In genomic region chr3:177136715-177137114, GRCh38 we compare ENCODE assay signal across 21 cellular contexts.
DNase-seq lines count a peak whose midpoint lies in the region; ATAC-seq and TF ChIP-seq lines count a peak whose summit lies in the region.
"Had no signal": no experiment of that assay in that cellular context is flagged by ENCODE, and none has a peak within 500 bp of the region (broad histone marks: within the 10 kb centered on the region; RNA-seq: fewer than 3 reads in every experiment).

No MANE protein-coding gene starts in this region.

- BruUV-seq in Calu3 (replicated peaks; lab: Mats Ljungman, UMichigan): no TSS peak

- H3K27me3 ChIP-seq in colonic mucosa: no peaks in the 10 kb centered on the region
- H3K27me3 ChIP-seq in osteoblast (ENCODE audit: insufficient read depth, low read length): no peaks in the 10 kb centered on the region

- peaks cover 82% of the 10 kb centered on the region for H4K20me1 ChIP-seq in osteoblast (ENCODE audit: insufficient read depth, low read length)

- H3K79me2 ChIP-seq in osteoblast (ENCODE audit: insufficient read depth, low read length): peaks cover 97% of the 10 kb centered on the region

- H3K27ac ChIP-seq in colonic mucosa (peak overlapping the region; percentile 62), osteoblast (ENCODE audit: low read depth, low read length) (no peak overlapping the region)
- H3K27ac ChIP-seq: 22Rv1, KMS-11 had no signal

- H2AFZ ChIP-seq in osteoblast (ENCODE audit: low read length): no peak overlapping the region

- no peak for TF ChIP-seq CTCF in activated CD8-positive, alpha-beta T cell treated with anti-CD3 and anti-CD28 coated beads for 36 hours (IDR thresholded peaks at IDR 0.05)
- no peak for TF ChIP-seq CTCF in Calu3 (IDR thresholded peaks at IDR 0.05; ENCODE audit: unreplicated experiment)
- no peak for TF ChIP-seq CTCF in colonic mucosa (IDR thresholded peaks at IDR 0.05)
- no peak for TF ChIP-seq CTCF in osteoblast (IDR thresholded peaks at IDR 0.05; ENCODE audit: extremely low read depth, low read depth, low read length)

- H3K9ac ChIP-seq in colonic mucosa (ENCODE audit: low read depth in 2 of 2, low read length in 2 of 2): peak overlapping the region in 1 of 2 donors; percentile 23
- H3K9ac ChIP-seq: KMS-11 had no signal

- H3K4me3 Mint-ChIP-seq in activated CD8-positive, alpha-beta T cell treated with anti-CD3 and anti-CD28 coated beads for 36 hours: no peak overlapping the region
- H3K4me3 Mint-ChIP-seq in activated CD8-positive, alpha-beta T cell treated with anti-CD3 and anti-CD28 coated beads, Interleukin-2, amount 10 ng/mL, durations not matched to agents 7 days and 5 days: no peak overlapping the region
- H3K4me3 Mint-ChIP-seq in Calu3 (ENCODE audit: low read depth, unreplicated experiment): no peak overlapping the region
- H3K4me3 Mint-ChIP-seq: CD14-positive monocyte had no signal

- H3K9me3 ChIP-seq in colonic mucosa (no peaks in the 10 kb centered on the region), osteoblast (ENCODE audit: low read depth, low read length) (no peaks in the 10 kb centered on the region)

- CTCF ChIA-PET in activated CD8-positive, alpha-beta T cell treated with anti-CD3 and anti-CD28 coated beads for 36 hours (lab: Charles Lee): no interaction called here
- CTCF ChIA-PET in activated CD8-positive, alpha-beta T cell treated with anti-CD3 and anti-CD28 coated beads, Interleukin-2, amount 10 ng/mL, durations not matched to agents 7 days and 5 days (lab: Charles Lee): no interaction called here
- CTCF ChIA-PET in Calu3 (lab: Charles Lee): no interaction called here

- peak overlapping the region; percentile 20 for H3K27ac Mint-ChIP-seq in activated CD8-positive, alpha-beta T cell treated with anti-CD3 and anti-CD28 coated beads for 36 hours
- no peak overlapping the region for H3K27ac Mint-ChIP-seq in activated CD8-positive, alpha-beta T cell treated with anti-CD3 and anti-CD28 coated beads, Interleukin-2, amount 10 ng/mL, durations not matched to agents 7 days and 5 days
- H3K27ac Mint-ChIP-seq in Calu3 (ENCODE audit: unreplicated experiment): peak overlapping the region; percentile 48

- no peak for ATAC-seq in activated CD8-positive, alpha-beta T cell treated with anti-CD3 and anti-CD28 coated beads for 36 hours
- ATAC-seq in activated CD8-positive, alpha-beta T cell treated with anti-CD3 and anti-CD28 coated beads, Interleukin-2, amount 10 ng/mL, durations not matched to agents 7 days and 5 days: no peak
- ATAC-seq in HG02981 (IDR thresholded peaks at IDR 0.05; ENCODE audit: unreplicated experiment) (no peak), GM19455 (IDR thresholded peaks at IDR 0.05; ENCODE audit: unreplicated experiment) (no peak)
- ATAC-seq: PC-3 had no signal

- H3K9me3 Mint-ChIP-seq in activated CD8-positive, alpha-beta T cell treated with anti-CD3 and anti-CD28 coated beads for 36 hours: peaks cover 2% of the 10 kb centered on the region
- no peaks in the 10 kb centered on the region for H3K9me3 Mint-ChIP-seq in activated CD8-positive, alpha-beta T cell treated with anti-CD3 and anti-CD28 coated beads, Interleukin-2, amount 10 ng/mL, durations not matched to agents 7 days and 5 days (ENCODE audit: insufficient read depth)
- peaks cover 2% of the 10 kb centered on the region for H3K9me3 Mint-ChIP-seq in Calu3 (ENCODE audit: low read depth, unreplicated experiment)
- H3K9me3 Mint-ChIP-seq: CD14-positive monocyte had no signal

- H3K4me2 ChIP-seq in osteoblast (ENCODE audit: insufficient read depth, low read length): no peak overlapping the region
- H3K4me2 ChIP-seq: KMS-11 had no signal

- peaks cover 52% of the 10 kb centered on the region for H3K36me3 Mint-ChIP-seq in activated CD8-positive, alpha-beta T cell treated with anti-CD3 and anti-CD28 coated beads for 36 hours (ENCODE audit: low read depth)
- H3K36me3 Mint-ChIP-seq in activated CD8-positive, alpha-beta T cell treated with anti-CD3 and anti-CD28 coated beads, Interleukin-2, amount 10 ng/mL, durations not matched to agents 7 days and 5 days (ENCODE audit: low read depth): peaks cover 52% of the 10 kb centered on the region
- H3K36me3 Mint-ChIP-seq in Calu3 (ENCODE audit: insufficient read depth, unreplicated experiment): peaks cover 10% of the 10 kb centered on the region

- intact Hi-C loops in activated CD8-positive, alpha-beta T cell treated with anti-CD3 and anti-CD28 coated beads for 36 hours (cut with micrococcal nuclease): no loop called here
- intact Hi-C loops in Calu3 (cut with micrococcal nuclease; ENCODE audit: unreplicated experiment): no loop called here
- intact Hi-C loops in colonic mucosa (cut with DNase I): no loop called here

- no peaks in the 10 kb centered on the region for H3K36me3 ChIP-seq in colonic mucosa
- H3K36me3 ChIP-seq in osteoblast (ENCODE audit: insufficient read depth, low read length): no peaks in the 10 kb centered on the region

- no peak for DNase-seq in activated CD8-positive, alpha-beta T cell treated with anti-CD3 and anti-CD28 coated beads for 36 hours
- no peak for DNase-seq in activated CD8-positive, alpha-beta T cell treated with anti-CD3 and anti-CD28 coated beads, Interleukin-2, amount 10 ng/mL, durations not matched to agents 7 days and 5 days
- DNase-seq in Calu3: no peak
- no peak for DNase-seq in colonic mucosa
- DNase-seq in osteoblast (ENCODE audit: insufficient read length, low spot score, missing footprints): peak; percentile 58
- no peak for DNase-seq in NCI-H187 treated with DMSO at 0.1 percent for 48 hours (lab: John Stamatoyannopoulos, UW)
- DNase-seq: AML-193, GF-D8, NCI-H1417, NCI-H187, NCI-H226, NCI-H524, NCI-H82, RPMI8226, SHP77 treated with DMSO at 0.1 percent for 48 hours had no signal

- peaks cover 12% of the 10 kb centered on the region for H3K4me1 ChIP-seq in colonic mucosa
- peaks cover 8% of the 10 kb centered on the region for H3K4me1 ChIP-seq in osteoblast (ENCODE audit: insufficient read depth, low read length)

- H3K27me3 Mint-ChIP-seq in activated CD8-positive, alpha-beta T cell treated with anti-CD3 and anti-CD28 coated beads for 36 hours: no peaks in the 10 kb centered on the region
- no peaks in the 10 kb centered on the region for H3K27me3 Mint-ChIP-seq in activated CD8-positive, alpha-beta T cell treated with anti-CD3 and anti-CD28 coated beads, Interleukin-2, amount 10 ng/mL, durations not matched to agents 7 days and 5 days (ENCODE audit: low read depth)
- H3K27me3 Mint-ChIP-seq in Calu3 (ENCODE audit: unreplicated experiment): no peaks in the 10 kb centered on the region

- POLR2A ChIA-PET in activated CD8-positive, alpha-beta T cell treated with anti-CD3 and anti-CD28 coated beads for 36 hours (lab: Charles Lee): no interaction called here
- POLR2A ChIA-PET in activated CD8-positive, alpha-beta T cell treated with anti-CD3 and anti-CD28 coated beads, Interleukin-2, amount 10 ng/mL, durations not matched to agents 7 days and 5 days (lab: Charles Lee): no interaction called here

- peaks cover 70% of the 10 kb centered on the region for H3K4me1 Mint-ChIP-seq in activated CD8-positive, alpha-beta T cell treated with anti-CD3 and anti-CD28 coated beads for 36 hours (ENCODE audit: low read depth)
- H3K4me1 Mint-ChIP-seq in activated CD8-positive, alpha-beta T cell treated with anti-CD3 and anti-CD28 coated beads, Interleukin-2, amount 10 ng/mL, durations not matched to agents 7 days and 5 days (ENCODE audit: low read depth): peaks cover 59% of the 10 kb centered on the region
- peaks cover 43% of the 10 kb centered on the region for H3K4me1 Mint-ChIP-seq in Calu3 (ENCODE audit: low read depth, unreplicated experiment)

- no peak overlapping the region for H3K4me3 ChIP-seq in colonic mucosa
- no peak overlapping the region for H3K4me3 ChIP-seq in osteoblast (ENCODE audit: insufficient read depth, low read length)
